1 cellular context compared by ENCODE assay signal in the genomic region with DNA sequence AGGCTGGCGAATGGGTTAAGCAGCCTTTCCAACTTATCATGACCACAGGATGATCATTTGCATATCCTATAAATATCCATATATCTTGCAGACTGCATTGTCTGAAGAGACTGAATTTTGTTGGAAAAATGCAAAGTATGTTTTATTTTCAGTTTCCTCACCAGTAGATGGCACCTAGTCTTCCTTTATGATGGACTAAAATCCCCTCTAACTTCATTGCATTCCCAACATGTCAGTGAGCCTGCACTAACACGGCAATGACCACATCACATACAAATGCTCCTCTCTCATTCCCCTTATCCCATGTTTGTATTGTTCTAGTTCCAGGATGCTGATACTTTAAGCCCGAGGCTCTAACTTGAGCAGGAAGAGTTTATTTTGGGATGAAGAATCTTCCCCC.
TF ChIP-seq lines count a peak whose summit lies in the region.

No MANE protein-coding gene starts in this region.

TF ChIP-seq in K562, 482 proteins besides CTCF, POLR2A, EP300 and RAD21 (continued from another document):
- TF ChIP-seq, protein P1, sequence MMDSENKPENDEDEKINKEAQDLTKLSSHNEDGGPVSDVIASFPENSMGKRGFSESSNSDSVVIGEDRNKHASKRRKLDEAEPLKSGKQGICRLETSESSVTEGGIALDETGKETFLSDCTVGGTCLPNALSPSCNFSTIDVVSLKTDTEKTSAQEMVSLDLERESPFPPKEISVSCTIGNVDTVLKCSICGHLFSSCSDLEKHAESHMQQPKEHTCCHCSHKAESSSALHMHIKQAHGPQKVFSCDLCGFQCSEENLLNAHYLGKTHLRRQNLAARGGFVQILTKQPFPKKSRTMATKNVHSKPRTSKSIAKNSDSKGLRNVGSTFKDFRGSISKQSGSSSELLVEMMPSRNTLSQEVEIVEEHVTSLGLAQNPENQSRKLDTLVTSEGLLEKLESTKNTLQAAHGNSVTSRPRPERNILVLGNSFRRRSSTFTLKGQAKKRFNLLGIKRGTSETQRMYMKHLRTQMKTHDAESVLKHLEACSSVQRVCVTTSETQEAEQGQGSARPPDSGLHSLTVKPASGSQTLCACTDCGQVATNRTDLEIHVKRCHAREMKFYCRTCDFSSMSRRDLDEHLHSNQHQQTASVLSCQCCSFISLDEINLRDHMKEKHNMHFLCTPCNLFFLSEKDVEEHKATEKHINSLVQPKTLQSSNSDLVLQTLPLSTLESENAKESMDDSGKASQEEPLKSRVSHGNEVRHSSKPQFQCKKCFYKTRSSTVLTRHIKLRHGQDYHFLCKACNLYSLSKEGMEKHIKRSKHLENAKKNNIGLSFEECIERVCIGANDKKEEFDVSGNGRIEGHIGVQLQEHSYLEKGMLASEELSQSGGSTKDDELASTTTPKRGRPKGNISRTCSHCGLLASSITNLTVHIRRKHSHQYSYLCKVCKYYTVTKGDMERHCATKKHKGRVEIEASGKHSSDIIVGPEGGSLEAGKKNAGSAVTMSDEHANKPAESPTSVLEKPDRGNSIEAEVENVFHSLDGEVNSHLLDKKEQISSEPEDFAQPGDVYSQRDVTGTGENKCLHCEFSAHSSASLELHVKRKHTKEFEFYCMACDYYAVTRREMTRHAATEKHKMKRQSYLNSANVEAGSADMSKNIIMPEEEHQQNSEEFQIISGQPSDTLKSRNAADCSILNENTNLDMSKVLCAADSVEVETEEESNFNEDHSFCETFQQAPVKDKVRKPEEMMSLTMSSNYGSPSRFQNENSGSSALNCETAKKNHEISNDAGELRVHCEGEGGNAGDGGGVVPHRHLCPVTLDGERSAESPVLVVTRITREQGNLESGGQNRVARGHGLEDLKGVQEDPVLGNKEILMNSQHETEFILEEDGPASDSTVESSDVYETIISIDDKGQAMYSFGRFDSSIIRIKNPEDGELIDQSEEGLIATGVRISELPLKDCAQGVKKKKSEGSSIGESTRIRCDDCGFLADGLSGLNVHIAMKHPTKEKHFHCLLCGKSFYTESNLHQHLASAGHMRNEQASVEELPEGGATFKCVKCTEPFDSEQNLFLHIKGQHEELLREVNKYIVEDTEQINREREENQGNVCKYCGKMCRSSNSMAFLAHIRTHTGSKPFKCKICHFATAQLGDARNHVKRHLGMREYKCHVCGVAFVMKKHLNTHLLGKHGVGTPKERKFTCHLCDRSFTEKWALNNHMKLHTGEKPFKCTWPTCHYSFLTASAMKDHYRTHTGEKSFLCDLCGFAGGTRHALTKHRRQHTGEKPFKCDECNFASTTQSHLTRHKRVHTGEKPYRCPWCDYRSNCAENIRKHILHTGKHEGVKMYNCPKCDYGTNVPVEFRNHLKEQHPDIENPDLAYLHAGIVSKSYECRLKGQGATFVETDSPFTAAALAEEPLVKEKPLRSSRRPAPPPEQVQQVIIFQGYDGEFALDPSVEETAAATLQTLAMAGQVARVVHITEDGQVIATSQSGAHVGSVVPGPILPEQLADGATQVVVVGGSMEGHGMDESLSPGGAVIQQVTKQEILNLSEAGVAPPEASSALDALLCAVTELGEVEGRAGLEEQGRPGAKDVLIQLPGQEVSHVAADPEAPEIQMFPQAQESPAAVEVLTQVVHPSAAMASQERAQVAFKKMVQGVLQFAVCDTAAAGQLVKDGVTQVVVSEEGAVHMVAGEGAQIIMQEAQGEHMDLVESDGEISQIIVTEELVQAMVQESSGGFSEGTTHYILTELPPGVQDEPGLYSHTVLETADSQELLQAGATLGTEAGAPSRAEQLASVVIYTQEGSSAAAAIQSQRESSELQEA (IDR thresholded peaks at IDR 0.05; ENCODE audit: low read depth): no peak
- TF ChIP-seq POLR3G (IDR thresholded peaks at IDR 0.05; ENCODE audit: extremely low read depth, insufficient read length, insufficient replicate concordance): no peak
TF ChIP-seq in K562: peak in this region for 0.
